In genomic region chr19:11410682-11411081, GRCh38 we compare ENCODE assay signal across 1 cellular context.
A peak's percentile ranks its signal among the peaks of the same experiment; 100 is the strongest.
TF ChIP-seq lines count a peak whose summit lies in the region.

No MANE protein-coding gene starts in this region.

TF ChIP-seq in HEK293, 187 proteins besides CTCF, POLR2A, EP300 and RAD21 (continued from another document):
- no peak for TF ChIP-seq ZNF18 (tag by site-specific recombination; IDR thresholded peaks at IDR 0.05)
- peak; percentile 48; the same call in 1 of the 2 replicates for TF ChIP-seq GLIS1 (tag by site-specific recombination; IDR thresholded peaks at IDR 0.05)
- TF ChIP-seq HOXD13 (CRISPR knock-in tag; IDR thresholded peaks at IDR 0.05; ENCODE audit: borderline replicate concordance) = no peak
- no peak for TF ChIP-seq ZNF510 (tag by site-specific recombination; IDR thresholded peaks at IDR 0.05; ENCODE audit: insufficient replicate concordance)
- no peak for TF ChIP-seq ZNF529 (tag by site-specific recombination; IDR thresholded peaks at IDR 0.05; ENCODE audit: insufficient replicate concordance)
- no peak for TF ChIP-seq ZNF518A (tag by site-specific recombination; conservative IDR thresholded peaks at IDR 0.05; ENCODE audit: low read depth)
- TF ChIP-seq ZNF146 (tag by site-specific recombination; IDR thresholded peaks at IDR 0.05) = no peak
- no peak for TF ChIP-seq ZSCAN30 (tag by site-specific recombination; IDR thresholded peaks at IDR 0.05)
- TF ChIP-seq ZNF24 (tag by site-specific recombination; IDR thresholded peaks at IDR 0.05) = 0 out of 2 replicates have a peak, but pooled peaks have one; percentile 32
- TF ChIP-seq ZSCAN23 (tag by site-specific recombination; IDR thresholded peaks at IDR 0.05) = peak; percentile 33; the same call in 1 of the 2 replicates
- TF ChIP-seq ZNF426 (tag by site-specific recombination; IDR thresholded peaks at IDR 0.05) = no peak
- TF ChIP-seq ZNF692 (tag by site-specific recombination; IDR thresholded peaks at IDR 0.05) = peak; percentile 49
- TF ChIP-seq TRIM28 (IDR thresholded peaks at IDR 0.05; ENCODE audit: borderline replicate concordance, low read length) = no peak
- no peak for TF ChIP-seq ZNF658 (tag by site-specific recombination; IDR thresholded peaks at IDR 0.05)
- no peak for TF ChIP-seq TSHZ1 (tag by site-specific recombination; IDR thresholded peaks at IDR 0.05; ENCODE audit: borderline replicate concordance)
- TF ChIP-seq ZNF701 (tag by site-specific recombination; IDR thresholded peaks at IDR 0.05) = no peak
- no peak for TF ChIP-seq MYNN (tag by site-specific recombination; IDR thresholded peaks at IDR 0.05; ENCODE audit: borderline replicate concordance)
- 0 out of 2 replicates have a peak, but pooled peaks have one; percentile 11 for TF ChIP-seq ZNF398 (tag by site-specific recombination; IDR thresholded peaks at IDR 0.05)
- no peak for TF ChIP-seq PRDM1 (tag by site-specific recombination; IDR thresholded peaks at IDR 0.05)
- no peak for TF ChIP-seq SCRT1 (tag by site-specific recombination; IDR thresholded peaks at IDR 0.05; ENCODE audit: borderline replicate concordance)
- TF ChIP-seq HIC1 (tag by site-specific recombination; IDR thresholded peaks at IDR 0.05) = peak; percentile 74
- no peak for TF ChIP-seq ZNF514 (tag by site-specific recombination; IDR thresholded peaks at IDR 0.05)
- TF ChIP-seq ZNF629 (tag by site-specific recombination; IDR thresholded peaks at IDR 0.05) = peak; percentile 49; the same call in 1 of the 2 replicates
- peak; percentile 44; the same call in 1 of the 2 replicates for TF ChIP-seq PATZ1 (tag by site-specific recombination; IDR thresholded peaks at IDR 0.05)
- TF ChIP-seq PRDM10 (tag by site-specific recombination; IDR thresholded peaks at IDR 0.05) = peak; percentile 53
- no peak for TF ChIP-seq ZNF623 (tag by site-specific recombination; IDR thresholded peaks at IDR 0.05)
TF ChIP-seq in HEK293: peak in this region for 18.
